In genomic region chr9:117720555-117720954, GRCh38 we compare ENCODE assay signal across 16 cellular contexts. TPM values are rescaled to one million over a fixed set of nuclear protein-coding genes. Genes with fewer than 3 reads are reported as not detected.
DNase-seq lines count a peak whose midpoint lies in the region; ATAC-seq and TF ChIP-seq lines count a peak whose summit lies in the region.
"Had no signal": no experiment of that assay in that cellular context is flagged by ENCODE, and none has a peak within 500 bp of the region (broad histone marks: within the 10 kb centered on the region; RNA-seq: fewer than 3 reads in every experiment).

No MANE protein-coding gene starts in this region.

- peaks cover 20 to 27% of the 10 kb centered on the region in 2 donors for H3K4me1 Mint-ChIP-seq in stimulated activated naive B cell treated with anti-CD40 and anti-IgM and Interleukin-4, amounts not matched to agents 10 μg/mL and 1 μg/mL and 100 μg/mL, for 72 hours

- H3K4me1 ChIP-seq in mucosa of descending colon (ENCODE audit: low read depth) (peaks cover 8% of the 10 kb centered on the region), upper lobe of right lung (peaks cover 27% of the 10 kb centered on the region)
- H3K4me1 ChIP-seq: testis had no signal

- peaks cover 10 to 11% of the 10 kb centered on the region in 2 donors for H3K27me3 Mint-ChIP-seq in stimulated activated naive B cell treated with anti-CD40 and anti-IgM and Interleukin-4, amounts not matched to agents 10 μg/mL and 1 μg/mL and 100 μg/mL, for 72 hours

- H3K9me3 Mint-ChIP-seq in stimulated activated naive B cell treated with anti-CD40 and anti-IgM and Interleukin-4, amounts not matched to agents 10 μg/mL and 1 μg/mL and 100 μg/mL, for 72 hours, result no peaks in the 10 kb centered on the region
- H3K9me3 Mint-ChIP-seq: naive thymus-derived CD4-positive, alpha-beta T cell had no signal

- no peak for TF ChIP-seq POLR2A in erythroblast (IDR thresholded peaks at IDR 0.05; ENCODE audit: low read length)

- no peak overlapping the region for H3K27ac ChIP-seq in upper lobe of right lung
- H3K27ac ChIP-seq: testis had no signal

- intact Hi-C loops in Right ventricle myocardium inferior (cut with DNase I), result no loop called here
- intact Hi-C loops in cardiac septum (cut with DNase I), result no loop called here
- intact Hi-C loops in mucosa of descending colon (cut with DNase I, micrococcal nuclease), result no loop called here
- intact Hi-C loops in upper lobe of right lung (cut with DNase I), result no loop called here

- TF ChIP-seq CTCF in mucosa of descending colon (IDR thresholded peaks at IDR 0.05) (no peak), upper lobe of right lung (IDR thresholded peaks at IDR 0.05) (no peak)

- H3K4me3 ChIP-seq in mucosa of descending colon (no peak overlapping the region), upper lobe of right lung (no peak overlapping the region)
- H3K4me3 ChIP-seq: testis had no signal

- H3K36me3 ChIP-seq in mucosa of descending colon (ENCODE audit: low read depth), result no peaks in the 10 kb centered on the region
- no peaks in the 10 kb centered on the region for H3K36me3 ChIP-seq in upper lobe of right lung

- ATAC-seq in Right ventricle myocardium inferior (peak; percentile 88), mucosa of descending colon (peak; percentile 81), upper lobe of right lung (peak; percentile 17), GM21723 (IDR thresholded peaks at IDR 0.05; ENCODE audit: unreplicated experiment) (no peak)
- no peak for ATAC-seq in stimulated activated naive B cell treated with anti-CD40 and anti-IgM and Interleukin-4, amounts not matched to agents 10 μg/mL and 1 μg/mL and 100 μg/mL, for 72 hours (replicated peaks)
- ATAC-seq: naive thymus-derived CD4-positive, alpha-beta T cell; T-cell had no signal

- no peaks in the 10 kb centered on the region for H3K27me3 ChIP-seq in upper lobe of right lung
- H3K27me3 ChIP-seq: testis had no signal

- DNase-seq in Right ventricle myocardium inferior (ENCODE audit: missing footprints) (peak; percentile 70), cardiac septum (ENCODE audit: low spot score) (no peak), fibroblast of peridontal ligament (ENCODE audit: extremely low read depth) (peak; percentile 11), mucosa of descending colon (peak in 2 of 3 donors; percentile 48 to 50), upper lobe of right lung (no peak), erythroblast (lab: John Stamatoyannopoulos, UW) (no peak)
- DNase-seq in stimulated activated naive B cell treated with anti-CD40 and anti-IgM and Interleukin-4, amounts not matched to agents 10 μg/mL and 1 μg/mL and 100 μg/mL, for 72 hours, result no peak
- DNase-seq: activated CD4-positive, CD25-positive, alpha-beta regulatory T cell; activated CD8-positive, alpha-beta memory T cell treated with anti-CD3 and anti-CD28 coated beads, Interleukin-2, amount 50 U/mL, for 48 hours; activated naive CD8-positive, alpha-beta T cell treated with anti-CD3 and anti-CD28 coated beads for 36 hours; MV-4-11; naive thymus-derived CD4-positive, alpha-beta T cell; NCI-H2171; T-cell; testis had no signal

- H3K36me3 Mint-ChIP-seq in stimulated activated naive B cell treated with anti-CD40 and anti-IgM and Interleukin-4, amounts not matched to agents 10 μg/mL and 1 μg/mL and 100 μg/mL, for 72 hours, result no peaks in the 10 kb centered on the region
- H3K36me3 Mint-ChIP-seq: activated naive CD8-positive, alpha-beta T cell treated with anti-CD3 and anti-CD28 coated beads for 36 hours; naive thymus-derived CD4-positive, alpha-beta T cell; T-cell had no signal

- no peaks in the 10 kb centered on the region for H3K9me3 ChIP-seq in mucosa of descending colon
- H3K9me3 ChIP-seq in upper lobe of right lung, result no peaks in the 10 kb centered on the region
- H3K9me3 ChIP-seq: testis had no signal

- no peak overlapping the region for H3K27ac Mint-ChIP-seq in stimulated activated naive B cell treated with anti-CD40 and anti-IgM and Interleukin-4, amounts not matched to agents 10 μg/mL and 1 μg/mL and 100 μg/mL, for 72 hours
- H3K27ac Mint-ChIP-seq: activated naive CD8-positive, alpha-beta T cell treated with anti-CD3 and anti-CD28 coated beads for 36 hours; naive thymus-derived CD4-positive, alpha-beta T cell; T-cell had no signal

- H3K4me3 Mint-ChIP-seq in stimulated activated naive B cell treated with anti-CD40 and anti-IgM and Interleukin-4, amounts not matched to agents 10 μg/mL and 1 μg/mL and 100 μg/mL, for 72 hours, result no peak overlapping the region
- H3K4me3 Mint-ChIP-seq: activated naive CD8-positive, alpha-beta T cell treated with anti-CD3 and anti-CD28 coated beads for 36 hours; naive thymus-derived CD4-positive, alpha-beta T cell; T-cell had no signal

RNA-seq across cellular contexts. Expression of gene TLR4, which starts 16.4 kb away (rescaled TPM):
- total RNA-seq in Right ventricle myocardium inferior (16.8 TPM), cardiac septum (7.5 TPM), mucosa of descending colon (10 to 100 TPM in 2 of 3 donors, 1 to 10 TPM in 1; 6.9 to 16.1 (median 14.9) TPM), upper lobe of right lung (45.9 TPM)
- total RNA-seq: activated naive CD8-positive, alpha-beta T cell treated with anti-CD3 and anti-CD28 coated beads for 36 hours had no signal

Comparison
In these comparisons a context has a peak if more than half of its experiments do, and no peak if none do; other contexts are left out.
1. DNase-seq: peak in Right ventricle myocardium inferior (single experiment), fibroblast of peridontal ligament (single experiment) and mucosa of descending colon (2 of 3); none in cardiac septum (single experiment), upper lobe of right lung (single experiment), stimulated activated naive B cell treated with anti-CD40 and anti-IgM and Interleukin-4, amounts not matched to agents 10 μg/mL and 1 μg/mL and 100 μg/mL, for 72 hours (single experiment) and erythroblast (0 of 2).
2. ATAC-seq: peak in Right ventricle myocardium inferior (single experiment), mucosa of descending colon (single experiment) and upper lobe of right lung (single experiment); none in stimulated activated naive B cell treated with anti-CD40 and anti-IgM and Interleukin-4, amounts not matched to agents 10 μg/mL and 1 μg/mL and 100 μg/mL, for 72 hours (0 of 2) and GM21723 (single experiment).